Comparison of ENCODE assay signal across 29 cellular contexts in genomic region chrX:109716431-109717028, GRCh38. TPM values are rescaled to one million over a fixed set of nuclear protein-coding genes. Genes with fewer than 3 reads are reported as not detected.
A peak's percentile ranks its signal among the peaks of the same experiment; 100 is the strongest.
DNase-seq lines count a peak whose midpoint lies in the region; ATAC-seq and TF ChIP-seq lines count a peak whose summit lies in the region.
"Had no signal": no experiment of that assay in that cellular context is flagged by ENCODE, and none has a peak within 500 bp of the region (broad histone marks: within the 10 kb centered on the region; RNA-seq: fewer than 3 reads in every experiment).

No MANE protein-coding gene starts in this region.

- TF ChIP-seq CTCF in fibroblast of the aortic adventitia (IDR thresholded peaks at IDR 0.05; ENCODE audit: insufficient read depth, low read length) (no peak), progenitor cell of endocrine pancreas (IDR thresholded peaks at IDR 0.05; ENCODE audit: unreplicated experiment) (no peak)

- no peak overlapping the region for H3K4me3 Mint-ChIP-seq in progenitor cell of endocrine pancreas (ENCODE audit: low read depth)
- H3K4me3 Mint-ChIP-seq: activated CD8-positive, alpha-beta T cell treated with anti-CD3 and anti-CD28 coated beads, Interleukin-2, amount 10 ng/mL, durations not matched to agents 7 days and 5 days; activated naive CD8-positive, alpha-beta T cell treated with anti-CD3 and anti-CD28 coated beads, Interleukin-2, amount 50 U/mL, for 24 hours; effector memory CD8-positive, alpha-beta T cell; H9; natural killer cell treated with Interleukin-12 subunit alpha and Interleukin-12 subunit beta and Interleukin-15 and Interleukin-18, amount 100 ng/mL, for 72 hours; type B pancreatic cell had no signal

- intact Hi-C loops in left ventricle myocardium superior (cut with micrococcal nuclease), result no loop called here
- intact Hi-C loops in Right ventricle myocardium inferior (cut with DNase I), result loop anchor here (10.0 kb wide), 1 partner anchor 428 kb away; no protein-coding TSS in a partner anchor

- no peak overlapping the region for H3K27ac Mint-ChIP-seq in progenitor cell of endocrine pancreas
- H3K27ac Mint-ChIP-seq: activated CD8-positive, alpha-beta T cell treated with anti-CD3 and anti-CD28 coated beads, Interleukin-2, amount 10 ng/mL, durations not matched to agents 7 days and 5 days; activated naive CD8-positive, alpha-beta T cell treated with anti-CD3 and anti-CD28 coated beads, Interleukin-2, amount 50 U/mL, for 24 hours; H9; natural killer cell treated with Interleukin-12 subunit alpha and Interleukin-12 subunit beta and Interleukin-15 and Interleukin-18, amount 100 ng/mL, for 72 hours; type B pancreatic cell had no signal

- H3K27me3 Mint-ChIP-seq in progenitor cell of endocrine pancreas, result no peaks in the 10 kb centered on the region
- H3K27me3 Mint-ChIP-seq: activated naive CD8-positive, alpha-beta T cell treated with anti-CD3 and anti-CD28 coated beads, Interleukin-2, amount 50 U/mL, for 24 hours; effector memory CD8-positive, alpha-beta T cell; type B pancreatic cell had no signal

- peak; percentile 51 for ATAC-seq in left ventricle myocardium superior
- ATAC-seq in Right ventricle myocardium inferior, result no peak
- ATAC-seq in HG03196 (IDR thresholded peaks at IDR 0.05; ENCODE audit: unreplicated experiment), result no peak
- no peak for ATAC-seq in GM21529 (IDR thresholded peaks at IDR 0.05; ENCODE audit: unreplicated experiment)
- ATAC-seq: activated CD8-positive, alpha-beta T cell treated with anti-CD3 and anti-CD28 coated beads, Interleukin-2, amount 10 ng/mL, durations not matched to agents 7 days and 5 days; activated naive CD8-positive, alpha-beta T cell treated with anti-CD3 and anti-CD28 coated beads, Interleukin-2, amount 50 U/mL, for 24 hours; effector memory CD8-positive, alpha-beta T cell; esophagus mucosa; K562; left lobe of liver; natural killer cell treated with Interleukin-12 subunit alpha and Interleukin-12 subunit beta and Interleukin-15 and Interleukin-18, amount 100 ng/mL, for 72 hours had no signal

- H3K36me3 Mint-ChIP-seq in progenitor cell of endocrine pancreas (ENCODE audit: insufficient read depth), result peaks cover 3% of the 10 kb centered on the region

- H3K4me3 ChIP-seq in fibroblast of the aortic adventitia (ENCODE audit: low read depth, low read length), result no peak overlapping the region
- H3K4me3 ChIP-seq: BLaER1, K562, MG63, ovary had no signal

- H3K4me1 Mint-ChIP-seq in progenitor cell of endocrine pancreas (ENCODE audit: low read depth), result peaks cover 2% of the 10 kb centered on the region

- H3K9me3 Mint-ChIP-seq in progenitor cell of endocrine pancreas (ENCODE audit: low read depth), result no peaks in the 10 kb centered on the region
- H3K9me3 Mint-ChIP-seq: activated naive CD8-positive, alpha-beta T cell treated with anti-CD3 and anti-CD28 coated beads, Interleukin-2, amount 50 U/mL, for 24 hours; effector memory CD8-positive, alpha-beta T cell; H9; natural killer cell treated with Interleukin-12 subunit alpha and Interleukin-12 subunit beta and Interleukin-15 and Interleukin-18, amount 100 ng/mL, for 72 hours; type B pancreatic cell had no signal

- DNase-seq in left ventricle myocardium superior (no peak), Right ventricle myocardium inferior (ENCODE audit: missing footprints) (no peak), astrocyte of the hippocampus (ENCODE audit: low read depth, low spot score) (peak; percentile 33), fibroblast of the aortic adventitia (ENCODE audit: low read depth) (peak; percentile 67), ecto neural progenitor cell (ENCODE audit: low spot score) (no peak), progenitor cell of endocrine pancreas (ENCODE audit: low spot score, unreplicated experiment) (no peak)
- DNase-seq: activated CD4-positive, alpha-beta T cell treated with anti-CD3 and anti-CD28 coated beads for 1 hour; activated CD8-positive, alpha-beta T cell treated with anti-CD3 and anti-CD28 coated beads, Interleukin-2, amount 10 ng/mL, durations not matched to agents 7 days and 5 days; activated naive CD8-positive, alpha-beta T cell treated with anti-CD3 and anti-CD28 coated beads, Interleukin-2, amount 50 U/mL, for 24 hours; activated T-cell treated with anti-CD3 and anti-CD28 coated beads for 4 hours; DMS79; effector memory CD8-positive, alpha-beta T cell; H9; MG63; NCI-H1436; NCI-H446 treated with DMSO at 0.1 percent for 48 hours; NCI-H82; ovary; stimulated activated CD4-positive, alpha-beta T cell treated with anti-CD3 and anti-CD28 coated beads, Interleukin-4, amount 100 ng/mL, for 1 hour; substantia nigra; T-helper 2 cell had no signal

RNA-seq across cellular contexts. Expression of gene ACSL4, which starts 16.5 kb away (rescaled TPM):
- total RNA-seq in left ventricle myocardium superior (33.0 TPM), Right ventricle myocardium inferior (30.6 TPM), fibroblast of the aortic adventitia (ENCODE audit: low replicate concordance) (82.2 and 260 TPM in 2 replicates), progenitor cell of endocrine pancreas (44.9 and 46.7 TPM in 2 replicates)

Comparison
In these comparisons a context has a peak if more than half of its experiments do, and no peak if none do; other contexts are left out.
1. DNase-seq: peak in astrocyte of the hippocampus (single experiment) and fibroblast of the aortic adventitia (single experiment); none in left ventricle myocardium superior (single experiment), Right ventricle myocardium inferior (single experiment), ecto neural progenitor cell (single experiment) and progenitor cell of endocrine pancreas (single experiment).